ENCODE assay signal across 25 cellular contexts in genomic region chr2:74953796-74954499, GRCh38.
"Had no signal": no experiment of that assay in that cellular context is flagged by ENCODE, and none has a peak within 500 bp of the region (broad histone marks: within the 10 kb centered on the region; RNA-seq: fewer than 3 reads in every experiment).

No MANE protein-coding gene starts in this region.

- ATAC-seq: activated CD8-positive, alpha-beta T cell treated with anti-CD3 and anti-CD28 coated beads for 36 hours; heart right ventricle; naive thymus-derived CD8-positive, alpha-beta T cell; pancreas; stimulated activated effector memory CD8-positive, alpha-beta T cell treated with anti-CD3 and anti-CD28 coated beads, Interleukin-12 subunit alpha, Interleukin-12 subunit beta, amount 100 ng/mL, for 72 hours; T-helper 17 cell; upper lobe of right lung had no signal

- H3K27me3 Mint-ChIP-seq: activated CD4-positive, alpha-beta T cell treated with anti-CD3 and anti-CD28 coated beads, Interleukin-2, amount 10 ng/mL, durations not matched to agents 7 days and 5 days; activated CD8-positive, alpha-beta T cell treated with anti-CD3 and anti-CD28 coated beads for 36 hours; dendritic cell treated with granulocyte-macrophage colony-stimulating factor and Interleukin-4, amounts not matched to agents 40 ng/mL and 50 ng/mL, for 4 days; naive thymus-derived CD8-positive, alpha-beta T cell; T-helper 17 cell had no signal

- H3K27ac Mint-ChIP-seq: activated CD4-positive, alpha-beta T cell treated with anti-CD3 and anti-CD28 coated beads, Interleukin-2, amount 10 ng/mL, durations not matched to agents 7 days and 5 days; activated CD8-positive, alpha-beta T cell treated with anti-CD3 and anti-CD28 coated beads for 36 hours; dendritic cell treated with granulocyte-macrophage colony-stimulating factor and Interleukin-4, amounts not matched to agents 40 ng/mL and 50 ng/mL, for 4 days; stimulated activated effector memory CD8-positive, alpha-beta T cell treated with anti-CD3 and anti-CD28 coated beads, Interleukin-12 subunit alpha, Interleukin-12 subunit beta, amount 100 ng/mL, for 72 hours had no signal

- H3K9me3 Mint-ChIP-seq: stimulated activated effector memory CD8-positive, alpha-beta T cell treated with anti-CD3 and anti-CD28 coated beads, Interleukin-12 subunit alpha, Interleukin-12 subunit beta, amount 100 ng/mL, for 72 hours had no signal

- H3K4me3 Mint-ChIP-seq: activated CD4-positive, alpha-beta T cell treated with anti-CD3 and anti-CD28 coated beads, Interleukin-2, amount 10 ng/mL, durations not matched to agents 7 days and 5 days; activated CD8-positive, alpha-beta T cell treated with anti-CD3 and anti-CD28 coated beads for 36 hours; dendritic cell treated with granulocyte-macrophage colony-stimulating factor and Interleukin-4, amounts not matched to agents 40 ng/mL and 50 ng/mL, for 4 days; naive thymus-derived CD8-positive, alpha-beta T cell; neural crest cell; stimulated activated effector memory CD8-positive, alpha-beta T cell treated with anti-CD3 and anti-CD28 coated beads, Interleukin-12 subunit alpha, Interleukin-12 subunit beta, amount 100 ng/mL, for 72 hours; T-helper 17 cell had no signal

- DNase-seq: activated CD4-positive, alpha-beta T cell treated with anti-CD3 and anti-CD28 coated beads, Interleukin-2, amount 10 ng/mL, durations not matched to agents 7 days and 5 days; activated CD8-positive, alpha-beta T cell treated with anti-CD3 and anti-CD28 coated beads for 36 hours; activated effector memory CD4-positive, alpha-beta T cell treated with anti-CD3 and anti-CD28 coated beads, Interleukin-2, amount 50 U/mL, for 16 hours; activated T-cell treated with anti-CD3 and anti-CD28 coated beads, Interleukin-2, amount 50 U/mL, for 48 hours; amygdala; central memory CD4-positive, alpha-beta T cell; effector CD4-positive, alpha-beta T cell; foreskin melanocyte; heart right ventricle; midbrain; naive thymus-derived CD8-positive, alpha-beta T cell; nucleus accumbens; pancreas; sigmoid colon; SK-N-SH; small intestine; stimulated activated CD4-positive, alpha-beta T cell treated with anti-CD3 and anti-CD28 coated beads, Interleukin-4, amount 100 ng/mL, for 24 hours; stomach; SW 1271; T-helper 17 cell; thyroid gland; upper lobe of right lung had no signal
